Comparison of ENCODE assay signal across 8 cellular contexts in genomic region chr1:148522072-148522471, GRCh38. TPM values are rescaled to one million over a fixed set of nuclear protein-coding genes. Genes with fewer than 3 reads are reported as not detected.
DNase-seq lines count a peak whose midpoint lies in the region; ATAC-seq and TF ChIP-seq lines count a peak whose summit lies in the region.
"Not testable (repeated sequence)": the region's sequence is repeated elsewhere in the genome, so short reads cannot be mapped to it uniquely, and the experiment has no call there.

No MANE protein-coding gene starts in this region.

- peak; percentile 96 for DNase-seq in NCI-H748 (lab: John Stamatoyannopoulos, UW; ENCODE audit: unreplicated experiment)
- peak; percentile 56 to 67 for DNase-seq in activated CD4-positive, alpha-beta T cell treated with anti-CD3 and anti-CD28 coated beads for 24 hours (ENCODE audit: low read depth in 2 of 2)
- DNase-seq in brain pericyte (ENCODE audit: low read depth, low spot score): peak; percentile 78
- DNase-seq in hypothalamus (lab: John Stamatoyannopoulos, UW): peak in 44 of 51 donors; percentile 19 to 84 (median 67)
- DNase-seq in retinal pigment epithelial cell (ENCODE audit: low read depth): peak; percentile 60
- DNase-seq in tibial nerve (ENCODE audit: low spot score in 2 of 2): peak; percentile 44 to 45

- not testable (repeated sequence) for H3K27me3 ChIP-seq in tibial nerve

- not testable (repeated sequence) for H3K4me3 ChIP-seq in retinal pigment epithelial cell (ENCODE audit: low read length)
- H3K4me3 ChIP-seq in tibial nerve: peak overlapping the region in 3 of 4 donors; percentile 29 to 53 (median 38)

- not testable (repeated sequence) for H3K4me1 ChIP-seq in tibial nerve

- ATAC-seq in GM18511 (IDR thresholded peaks at IDR 0.05; ENCODE audit: unreplicated experiment): peak; percentile 42
- peak; percentile 41 for ATAC-seq in HG03457 (IDR thresholded peaks at IDR 0.05; ENCODE audit: unreplicated experiment)

- not testable (repeated sequence) for TF ChIP-seq CTCF in retinal pigment epithelial cell (conservative IDR thresholded peaks at IDR 0.05; ENCODE audit: low read depth, low read length); tibial nerve (IDR thresholded peaks at IDR 0.05)

- peak overlapping the region in 2 of 4 donors; percentile 29 to 44 for H3K27ac ChIP-seq in tibial nerve

- WGBS in tibial nerve, 2 donors: 1% methylated on average over 16 to 17 of the region's 23 CpGs

- TF ChIP-seq POLR2A in tibial nerve (IDR thresholded peaks at IDR 0.05): not testable (repeated sequence)

- H3K36me3 ChIP-seq in tibial nerve: not testable (repeated sequence)

- not testable (repeated sequence) for H3K9me3 ChIP-seq in tibial nerve

- not testable (repeated sequence) for TF ChIP-seq EP300 in tibial nerve (IDR thresholded peaks at IDR 0.05)

RNA-seq across cellular contexts. Expression of gene PPIAL4G, which starts 39.0 kb away (rescaled TPM):
- not detected for total RNA-seq in tibial nerve

Comparison
In these comparisons a context has a peak if more than half of its experiments do, and no peak if none do; other contexts are left out.
1. DNase-seq: peak in every context shown above with its lines; median percentile 96 in NCI-H748; 78 in brain pericyte; 67 in hypothalamus; 62 in activated CD4-positive, alpha-beta T cell treated with anti-CD3 and anti-CD28 coated beads for 24 hours; 60 in retinal pigment epithelial cell; 44 in tibial nerve.